ENCODE assay signal across 23 cellular contexts in genomic region chr20:17494201-17494600, GRCh38.
"Had no signal": no experiment of that assay in that cellular context is flagged by ENCODE, and none has a peak within 500 bp of the region (broad histone marks: within the 10 kb centered on the region; RNA-seq: fewer than 3 reads in every experiment).

No MANE protein-coding gene starts in this region.

- H3K4me2 ChIP-seq: neural progenitor cell had no signal

- H2AFZ ChIP-seq: neural progenitor cell had no signal

- H3K9me3 Mint-ChIP-seq: nephron, neural progenitor cell had no signal

- H3K27ac ChIP-seq: dorsolateral prefrontal cortex, epithelial cell of prostate, gastrocnemius medialis, left lung, neural progenitor cell, psoas muscle, skin epidermis, spleen, testis, tibial artery, upper lobe of left lung had no signal

- H3K36me3 Mint-ChIP-seq: naive thymus-derived CD4-positive, alpha-beta T cell; stimulated activated memory B cell treated with anti-CD40 and anti-IgM and Interleukin-4, amounts not matched to agents 10 μg/mL and 1 μg/mL and 100 μg/mL, for 72 hours had no signal

- H3K4me3 ChIP-seq: dorsolateral prefrontal cortex, gastrocnemius medialis, left lung, neural progenitor cell, psoas muscle, skin epidermis, spleen, testis, tibial artery, upper lobe of left lung had no signal

- H3K4me3 Mint-ChIP-seq: naive thymus-derived CD4-positive, alpha-beta T cell; nephron; neural progenitor cell; stimulated activated memory B cell treated with anti-CD40 and anti-IgM and Interleukin-4, amounts not matched to agents 10 μg/mL and 1 μg/mL and 100 μg/mL, for 72 hours had no signal

- H3K9ac ChIP-seq: neural progenitor cell had no signal

- H3K4me1 Mint-ChIP-seq: naive thymus-derived CD4-positive, alpha-beta T cell; neural progenitor cell; stimulated activated memory B cell treated with anti-CD40 and anti-IgM and Interleukin-4, amounts not matched to agents 10 μg/mL and 1 μg/mL and 100 μg/mL, for 72 hours had no signal

- H3K9me3 ChIP-seq: gastrocnemius medialis, left lung, psoas muscle, spleen, testis, tibial artery, upper lobe of left lung had no signal

- H3K4me1 ChIP-seq: gastrocnemius medialis, left lung, neural progenitor cell, psoas muscle, spleen, testis, upper lobe of left lung had no signal

- H3K27ac Mint-ChIP-seq: naive thymus-derived CD4-positive, alpha-beta T cell; nephron; stimulated activated memory B cell treated with anti-CD40 and anti-IgM and Interleukin-4, amounts not matched to agents 10 μg/mL and 1 μg/mL and 100 μg/mL, for 72 hours had no signal

- DNase-seq: dorsolateral prefrontal cortex; effector CD4-positive, alpha-beta T cell; foreskin fibroblast; gastrocnemius medialis; kidney; left lung; mesenchymal stem cell; midbrain; naive thymus-derived CD4-positive, alpha-beta T cell; psoas muscle; right cardiac atrium; spleen; stimulated activated CD4-positive, alpha-beta T cell treated with anti-CD3 and anti-CD28 coated beads, Interleukin-4, amount 100 ng/mL, for 4 hours; stimulated activated naive CD8-positive, alpha-beta T cell treated with anti-CD3 and anti-CD28 coated beads, Interleukin-15, Interleukin-2, amounts not matched to agents 100 U/mL and 50 U/mL, for 24 hours; substantia nigra; testis; tibial artery had no signal

- H3K27me3 ChIP-seq: dorsolateral prefrontal cortex, gastrocnemius medialis, left lung, neural progenitor cell, spleen, testis, tibial artery, upper lobe of left lung had no signal
